ENCODE assay signal across 1 cellular context in the genomic region with DNA sequence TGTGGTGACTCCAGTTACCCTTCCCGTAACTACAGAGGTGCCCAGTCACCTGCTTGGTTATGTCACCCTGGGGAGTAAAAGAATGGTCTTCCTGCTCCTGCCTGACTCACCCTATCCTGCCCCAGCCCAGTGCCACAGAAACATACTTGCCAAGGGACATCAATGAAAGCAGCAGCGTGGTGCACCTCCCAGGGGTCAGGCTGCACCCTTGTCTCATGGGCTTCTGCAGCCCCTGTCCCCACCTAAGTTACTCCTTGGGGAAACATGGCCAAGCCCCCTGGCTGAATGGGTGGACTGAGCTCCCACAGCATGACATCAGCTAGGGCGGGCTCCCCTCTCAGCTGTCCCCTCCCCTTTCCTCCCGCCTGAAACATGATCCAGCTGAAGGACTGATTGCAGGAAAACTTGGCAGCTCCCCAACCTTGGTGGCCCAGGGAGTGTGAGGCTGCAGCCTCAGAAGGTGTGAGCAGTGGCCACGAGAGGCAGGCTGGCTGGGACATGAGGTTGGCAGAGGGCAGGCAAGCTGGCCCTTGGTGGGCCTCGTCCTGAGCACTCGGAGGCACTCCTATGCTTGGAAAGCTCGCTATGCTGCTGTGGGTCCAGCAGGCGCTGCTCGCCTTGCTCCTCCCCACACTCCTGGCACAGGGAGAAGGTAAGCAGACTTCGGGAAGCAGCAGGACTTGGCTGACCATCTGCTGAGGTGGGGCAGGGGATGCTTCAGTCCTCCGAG.
TF ChIP-seq lines count a peak whose summit lies in the region.

A gene (plus strand): TSS at position 368 of the 730 bp plus-strand sequence. CDS start 218 bp downstream, at position 586.

TF ChIP-seq in HEK293, 187 proteins besides CTCF, POLR2A, EP300 and RAD21 (continued from another document and continues in another):
- TF ChIP-seq, protein P1, sequence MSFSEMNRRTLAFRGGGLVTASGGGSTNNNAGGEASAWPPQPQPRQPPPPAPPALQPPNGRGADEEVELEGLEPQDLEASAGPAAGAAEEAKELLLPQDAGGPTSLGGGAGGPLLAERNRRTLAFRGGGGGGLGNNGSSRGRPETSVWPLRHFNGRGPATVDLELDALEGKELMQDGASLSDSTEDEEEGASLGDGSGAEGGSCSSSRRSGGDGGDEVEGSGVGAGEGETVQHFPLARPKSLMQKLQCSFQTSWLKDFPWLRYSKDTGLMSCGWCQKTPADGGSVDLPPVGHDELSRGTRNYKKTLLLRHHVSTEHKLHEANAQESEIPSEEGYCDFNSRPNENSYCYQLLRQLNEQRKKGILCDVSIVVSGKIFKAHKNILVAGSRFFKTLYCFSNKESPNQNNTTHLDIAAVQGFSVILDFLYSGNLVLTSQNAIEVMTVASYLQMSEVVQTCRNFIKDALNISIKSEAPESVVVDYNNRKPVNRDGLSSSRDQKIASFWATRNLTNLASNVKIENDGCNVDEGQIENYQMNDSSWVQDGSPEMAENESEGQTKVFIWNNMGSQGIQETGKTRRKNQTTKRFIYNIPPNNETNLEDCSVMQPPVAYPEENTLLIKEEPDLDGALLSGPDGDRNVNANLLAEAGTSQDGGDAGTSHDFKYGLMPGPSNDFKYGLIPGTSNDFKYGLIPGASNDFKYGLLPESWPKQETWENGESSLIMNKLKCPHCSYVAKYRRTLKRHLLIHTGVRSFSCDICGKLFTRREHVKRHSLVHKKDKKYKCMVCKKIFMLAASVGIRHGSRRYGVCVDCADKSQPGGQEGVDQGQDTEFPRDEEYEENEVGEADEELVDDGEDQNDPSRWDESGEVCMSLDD (tag by site-specific recombination; IDR thresholded peaks at IDR 0.05) = peak; percentile 59
- TF ChIP-seq, protein P2, sequence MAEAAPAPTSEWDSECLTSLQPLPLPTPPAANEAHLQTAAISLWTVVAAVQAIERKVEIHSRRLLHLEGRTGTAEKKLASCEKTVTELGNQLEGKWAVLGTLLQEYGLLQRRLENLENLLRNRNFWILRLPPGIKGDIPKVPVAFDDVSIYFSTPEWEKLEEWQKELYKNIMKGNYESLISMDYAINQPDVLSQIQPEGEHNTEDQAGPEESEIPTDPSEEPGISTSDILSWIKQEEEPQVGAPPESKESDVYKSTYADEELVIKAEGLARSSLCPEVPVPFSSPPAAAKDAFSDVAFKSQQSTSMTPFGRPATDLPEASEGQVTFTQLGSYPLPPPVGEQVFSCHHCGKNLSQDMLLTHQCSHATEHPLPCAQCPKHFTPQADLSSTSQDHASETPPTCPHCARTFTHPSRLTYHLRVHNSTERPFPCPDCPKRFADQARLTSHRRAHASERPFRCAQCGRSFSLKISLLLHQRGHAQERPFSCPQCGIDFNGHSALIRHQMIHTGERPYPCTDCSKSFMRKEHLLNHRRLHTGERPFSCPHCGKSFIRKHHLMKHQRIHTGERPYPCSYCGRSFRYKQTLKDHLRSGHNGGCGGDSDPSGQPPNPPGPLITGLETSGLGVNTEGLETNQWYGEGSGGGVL (tag by site-specific recombination; IDR thresholded peaks at IDR 0.05) = peak; percentile 96
- TF ChIP-seq IKZF3 (tag by site-specific recombination; IDR thresholded peaks at IDR 0.05) = peak; percentile 95
- TF ChIP-seq REPIN1 (tag by site-specific recombination; IDR thresholded peaks at IDR 0.05; ENCODE audit: low read depth) = no peak
- peak; percentile 65 for TF ChIP-seq GLIS2 (tag by site-specific recombination; IDR thresholded peaks at IDR 0.05)
- 0 out of 2 replicates have a peak, but pooled peaks have one; percentile 54 for TF ChIP-seq ZNF561 (tag by site-specific recombination; IDR thresholded peaks at IDR 0.05; ENCODE audit: borderline replicate concordance)
- TF ChIP-seq ZNF366 (tag by site-specific recombination; conservative IDR thresholded peaks at IDR 0.05) = peak; percentile 89; the same call in 1 of the 2 replicates
- TF ChIP-seq, protein P3, sequence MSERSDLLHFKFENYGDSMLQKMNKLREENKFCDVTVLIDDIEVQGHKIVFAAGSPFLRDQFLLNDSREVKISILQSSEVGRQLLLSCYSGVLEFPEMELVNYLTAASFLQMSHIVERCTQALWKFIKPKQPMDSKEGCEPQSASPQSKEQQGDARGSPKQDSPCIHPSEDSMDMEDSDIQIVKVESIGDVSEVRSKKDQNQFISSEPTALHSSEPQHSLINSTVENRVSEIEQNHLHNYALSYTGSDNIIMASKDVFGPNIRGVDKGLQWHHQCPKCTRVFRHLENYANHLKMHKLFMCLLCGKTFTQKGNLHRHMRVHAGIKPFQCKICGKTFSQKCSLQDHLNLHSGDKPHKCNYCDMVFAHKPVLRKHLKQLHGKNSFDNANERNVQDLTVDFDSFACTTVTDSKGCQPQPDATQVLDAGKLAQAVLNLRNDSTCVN (tag by site-specific recombination; optimal IDR thresholded peaks at IDR 0.05) = no peak
- TF ChIP-seq, protein P4, sequence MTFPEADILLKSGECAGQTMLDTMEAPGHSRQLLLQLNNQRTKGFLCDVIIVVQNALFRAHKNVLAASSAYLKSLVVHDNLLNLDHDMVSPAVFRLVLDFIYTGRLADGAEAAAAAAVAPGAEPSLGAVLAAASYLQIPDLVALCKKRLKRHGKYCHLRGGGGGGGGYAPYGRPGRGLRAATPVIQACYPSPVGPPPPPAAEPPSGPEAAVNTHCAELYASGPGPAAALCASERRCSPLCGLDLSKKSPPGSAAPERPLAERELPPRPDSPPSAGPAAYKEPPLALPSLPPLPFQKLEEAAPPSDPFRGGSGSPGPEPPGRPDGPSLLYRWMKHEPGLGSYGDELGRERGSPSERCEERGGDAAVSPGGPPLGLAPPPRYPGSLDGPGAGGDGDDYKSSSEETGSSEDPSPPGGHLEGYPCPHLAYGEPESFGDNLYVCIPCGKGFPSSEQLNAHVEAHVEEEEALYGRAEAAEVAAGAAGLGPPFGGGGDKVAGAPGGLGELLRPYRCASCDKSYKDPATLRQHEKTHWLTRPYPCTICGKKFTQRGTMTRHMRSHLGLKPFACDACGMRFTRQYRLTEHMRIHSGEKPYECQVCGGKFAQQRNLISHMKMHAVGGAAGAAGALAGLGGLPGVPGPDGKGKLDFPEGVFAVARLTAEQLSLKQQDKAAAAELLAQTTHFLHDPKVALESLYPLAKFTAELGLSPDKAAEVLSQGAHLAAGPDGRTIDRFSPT (tag by site-specific recombination; IDR thresholded peaks at IDR 0.05) = peak; percentile 84
- no peak for TF ChIP-seq ZNF292 (tag by site-specific recombination; IDR thresholded peaks at IDR 0.05; ENCODE audit: borderline replicate concordance, low read depth)
- TF ChIP-seq TRIM28 (IDR thresholded peaks at IDR 0.05; ENCODE audit: borderline replicate concordance, low read length) = peak; percentile 57; the same call in 1 of the 2 replicates
- peak; percentile 21; the same call in 1 of the 2 replicates for TF ChIP-seq ZBTB8A (tag by site-specific recombination; IDR thresholded peaks at IDR 0.05)
- peak; percentile 60; the same call in 1 of the 2 replicates for TF ChIP-seq OSR2 (tag by site-specific recombination; IDR thresholded peaks at IDR 0.05)
- TF ChIP-seq, protein P5, sequence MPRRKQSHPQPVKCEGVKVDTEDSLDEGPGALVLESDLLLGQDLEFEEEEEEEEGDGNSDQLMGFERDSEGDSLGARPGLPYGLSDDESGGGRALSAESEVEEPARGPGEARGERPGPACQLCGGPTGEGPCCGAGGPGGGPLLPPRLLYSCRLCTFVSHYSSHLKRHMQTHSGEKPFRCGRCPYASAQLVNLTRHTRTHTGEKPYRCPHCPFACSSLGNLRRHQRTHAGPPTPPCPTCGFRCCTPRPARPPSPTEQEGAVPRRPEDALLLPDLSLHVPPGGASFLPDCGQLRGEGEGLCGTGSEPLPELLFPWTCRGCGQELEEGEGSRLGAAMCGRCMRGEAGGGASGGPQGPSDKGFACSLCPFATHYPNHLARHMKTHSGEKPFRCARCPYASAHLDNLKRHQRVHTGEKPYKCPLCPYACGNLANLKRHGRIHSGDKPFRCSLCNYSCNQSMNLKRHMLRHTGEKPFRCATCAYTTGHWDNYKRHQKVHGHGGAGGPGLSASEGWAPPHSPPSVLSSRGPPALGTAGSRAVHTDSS (tag by site-specific recombination; IDR thresholded peaks at IDR 0.05) = no peak
- TF ChIP-seq ZSCAN30 (tag by site-specific recombination; IDR thresholded peaks at IDR 0.05) = peak; percentile 42; the same call in 1 of the 2 replicates
- no peak for TF ChIP-seq ZNF623 (tag by site-specific recombination; IDR thresholded peaks at IDR 0.05)
- no peak for TF ChIP-seq ZNF138 (tag by site-specific recombination; IDR thresholded peaks at IDR 0.05; ENCODE audit: borderline replicate concordance)
- TF ChIP-seq ZNF530 (tag by site-specific recombination; IDR thresholded peaks at IDR 0.05; ENCODE audit: low read depth) = no peak
- TF ChIP-seq ZNF324 (tag by site-specific recombination; IDR thresholded peaks at IDR 0.05) = peak; percentile 87
- TF ChIP-seq SP2 (tag by site-specific recombination; IDR thresholded peaks at IDR 0.05) = peak; percentile 54
- TF ChIP-seq ZNF184 (tag by site-specific recombination; IDR thresholded peaks at IDR 0.05) = 0 out of 2 replicates have a peak, but pooled peaks have one; percentile 16
- TF ChIP-seq KLF8 (tag by site-specific recombination; IDR thresholded peaks at IDR 0.05) = peak; percentile 84
- TF ChIP-seq ZNF423 (tag by site-specific recombination; IDR thresholded peaks at IDR 0.05) = peak; percentile 93
- TF ChIP-seq ZEB2 (tag by site-specific recombination; IDR thresholded peaks at IDR 0.05) = peak; percentile 71
- 0 out of 2 replicates have a peak, but pooled peaks have one; percentile 5 for TF ChIP-seq ZFHX2 (tag by site-specific recombination; conservative IDR thresholded peaks at IDR 0.05)
- TF ChIP-seq ZNF37A (tag by site-specific recombination; IDR thresholded peaks at IDR 0.05) = no peak
- TF ChIP-seq ZNF843 (tag by site-specific recombination; IDR thresholded peaks at IDR 0.05) = peak; percentile 48
- TF ChIP-seq SP3 (tag by site-specific recombination; IDR thresholded peaks at IDR 0.05) = peak; percentile 65
- peak; percentile 53; the same call in 1 of the 2 replicates for TF ChIP-seq ZXDB (tag by site-specific recombination; IDR thresholded peaks at IDR 0.05)
- TF ChIP-seq WT1 (tag by site-specific recombination; IDR thresholded peaks at IDR 0.05) = peak; percentile 98
- TF ChIP-seq ZNF335 (tag by site-specific recombination; conservative IDR thresholded peaks at IDR 0.05) = peak; percentile 80
- TF ChIP-seq ZNF24 (tag by site-specific recombination; IDR thresholded peaks at IDR 0.05) = peak; percentile 97
- TF ChIP-seq ZFP3 (tag by site-specific recombination; IDR thresholded peaks at IDR 0.05; ENCODE audit: low read depth) = no peak
- no peak for TF ChIP-seq ZNF133 (tag by site-specific recombination; IDR thresholded peaks at IDR 0.05)
- peak; percentile 67 for TF ChIP-seq KLF10 (tag by site-specific recombination; IDR thresholded peaks at IDR 0.05)
- TF ChIP-seq ZNF621 (tag by site-specific recombination; IDR thresholded peaks at IDR 0.05) = no peak
- TF ChIP-seq ZBTB17 (tag by site-specific recombination; IDR thresholded peaks at IDR 0.05) = peak; percentile 92
- peak; percentile 80; the same call in 1 of the 2 replicates for TF ChIP-seq BCL11A (tag by site-specific recombination; IDR thresholded peaks at IDR 0.05; ENCODE audit: low read depth)
- TF ChIP-seq, protein P6, sequence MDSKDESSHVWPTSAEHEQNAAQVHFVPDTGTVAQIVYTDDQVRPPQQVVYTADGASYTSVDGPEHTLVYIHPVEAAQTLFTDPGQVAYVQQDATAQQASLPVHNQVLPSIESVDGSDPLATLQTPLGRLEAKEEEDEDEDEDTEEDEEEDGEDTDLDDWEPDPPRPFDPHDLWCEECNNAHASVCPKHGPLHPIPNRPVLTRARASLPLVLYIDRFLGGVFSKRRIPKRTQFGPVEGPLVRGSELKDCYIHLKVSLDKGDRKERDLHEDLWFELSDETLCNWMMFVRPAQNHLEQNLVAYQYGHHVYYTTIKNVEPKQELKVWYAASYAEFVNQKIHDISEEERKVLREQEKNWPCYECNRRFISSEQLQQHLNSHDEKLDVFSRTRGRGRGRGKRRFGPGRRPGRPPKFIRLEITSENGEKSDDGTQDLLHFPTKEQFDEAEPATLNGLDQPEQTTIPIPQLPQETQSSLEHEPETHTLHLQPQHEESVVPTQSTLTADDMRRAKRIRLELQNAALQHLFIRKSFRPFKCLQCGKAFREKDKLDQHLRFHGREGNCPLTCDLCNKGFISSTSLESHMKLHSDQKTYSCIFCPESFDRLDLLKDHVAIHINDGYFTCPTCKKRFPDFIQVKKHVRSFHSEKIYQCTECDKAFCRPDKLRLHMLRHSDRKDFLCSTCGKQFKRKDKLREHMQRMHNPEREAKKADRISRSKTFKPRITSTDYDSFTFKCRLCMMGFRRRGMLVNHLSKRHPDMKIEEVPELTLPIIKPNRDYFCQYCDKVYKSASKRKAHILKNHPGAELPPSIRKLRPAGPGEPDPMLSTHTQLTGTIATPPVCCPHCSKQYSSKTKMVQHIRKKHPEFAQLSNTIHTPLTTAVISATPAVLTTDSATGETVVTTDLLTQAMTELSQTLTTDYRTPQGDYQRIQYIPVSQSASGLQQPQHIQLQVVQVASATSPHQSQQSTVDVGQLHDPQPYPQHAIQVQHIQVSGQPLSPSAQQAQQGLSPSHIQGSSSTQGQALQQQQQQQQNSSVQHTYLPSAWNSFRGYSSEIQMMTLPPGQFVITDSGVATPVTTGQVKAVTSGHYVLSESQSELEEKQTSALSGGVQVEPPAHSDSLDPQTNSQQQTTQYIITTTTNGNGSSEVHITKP (tag by site-specific recombination; IDR thresholded peaks at IDR 0.05) = peak; percentile 73; the same call in 1 of the 2 replicates
- no peak for TF ChIP-seq ZSCAN16 (tag by site-specific recombination; IDR thresholded peaks at IDR 0.05)
- TF ChIP-seq GFI1B (tag by site-specific recombination; IDR thresholded peaks at IDR 0.05) = peak; percentile 81
- peak; percentile 92 for TF ChIP-seq SP7 (tag by site-specific recombination; IDR thresholded peaks at IDR 0.05)
- TF ChIP-seq ZNF768 (tag by site-specific recombination; IDR thresholded peaks at IDR 0.05) = no peak
- no peak for TF ChIP-seq ZBTB1 (tag by site-specific recombination; IDR thresholded peaks at IDR 0.05)
- TF ChIP-seq, protein P7, sequence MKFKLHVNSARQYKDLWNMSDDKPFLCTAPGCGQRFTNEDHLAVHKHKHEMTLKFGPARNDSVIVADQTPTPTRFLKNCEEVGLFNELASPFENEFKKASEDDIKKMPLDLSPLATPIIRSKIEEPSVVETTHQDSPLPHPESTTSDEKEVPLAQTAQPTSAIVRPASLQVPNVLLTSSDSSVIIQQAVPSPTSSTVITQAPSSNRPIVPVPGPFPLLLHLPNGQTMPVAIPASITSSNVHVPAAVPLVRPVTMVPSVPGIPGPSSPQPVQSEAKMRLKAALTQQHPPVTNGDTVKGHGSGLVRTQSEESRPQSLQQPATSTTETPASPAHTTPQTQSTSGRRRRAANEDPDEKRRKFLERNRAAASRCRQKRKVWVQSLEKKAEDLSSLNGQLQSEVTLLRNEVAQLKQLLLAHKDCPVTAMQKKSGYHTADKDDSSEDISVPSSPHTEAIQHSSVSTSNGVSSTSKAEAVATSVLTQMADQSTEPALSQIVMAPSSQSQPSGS (tag by site-specific recombination; IDR thresholded peaks at IDR 0.05; ENCODE audit: low read depth) = peak; percentile 57; the same call in 1 of the 2 replicates
- TF ChIP-seq, protein P8, sequence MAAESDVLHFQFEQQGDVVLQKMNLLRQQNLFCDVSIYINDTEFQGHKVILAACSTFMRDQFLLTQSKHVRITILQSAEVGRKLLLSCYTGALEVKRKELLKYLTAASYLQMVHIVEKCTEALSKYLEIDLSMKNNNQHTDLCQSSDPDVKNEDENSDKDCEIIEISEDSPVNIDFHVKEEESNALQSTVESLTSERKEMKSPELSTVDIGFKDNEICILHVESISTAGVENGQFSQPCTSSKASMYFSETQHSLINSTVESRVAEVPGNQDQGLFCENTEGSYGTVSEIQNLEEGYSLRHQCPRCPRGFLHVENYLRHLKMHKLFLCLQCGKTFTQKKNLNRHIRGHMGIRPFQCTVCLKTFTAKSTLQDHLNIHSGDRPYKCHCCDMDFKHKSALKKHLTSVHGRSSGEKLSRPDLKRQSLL (tag by site-specific recombination; IDR thresholded peaks at IDR 0.05) = no peak
